ENCODE assay signal across 8 cellular contexts in genomic region chr22:31346733-31347250, GRCh38. TPM values are rescaled to one million over a fixed set of nuclear protein-coding genes. Genes with fewer than 3 reads are reported as not detected.
DNase-seq lines count a peak whose midpoint lies in the region; ATAC-seq and TF ChIP-seq lines count a peak whose summit lies in the region.

No MANE protein-coding gene starts in this region.

- peaks cover 31% of the 10 kb centered on the region for H3K79me2 ChIP-seq in GM23338 (replicated peaks; ENCODE audit: insufficient read depth)

- H3K36me3 Mint-ChIP-seq in CD14-positive monocyte, result peaks cover 14 to 20% of the 10 kb centered on the region in 2 donors
- H3K36me3 Mint-ChIP-seq in GM23338 (ENCODE audit: low read depth), result peaks cover 38% of the 10 kb centered on the region
- peaks cover 43% of the 10 kb centered on the region for H3K36me3 Mint-ChIP-seq in activated T-cell treated with anti-CD3 and anti-CD28 coated beads, Interleukin-2, amount 50 U/mL, for 24 hours (ENCODE audit: low read depth)
- no peaks in the 10 kb centered on the region for H3K36me3 Mint-ChIP-seq in natural killer cell

- WGBS in urinary bladder, result under 1% methylated on average over 40 of the region's 40 CpGs

- DNase-seq in CD14-positive monocyte (ENCODE audit: low spot score) (no peak), GM23338 (ENCODE audit: low spot score) (peak; percentile 82), NCI-H748 (lab: John Stamatoyannopoulos, UW; ENCODE audit: unreplicated experiment) (peak; percentile 80), fibroblast of mammary gland (ENCODE audit: low read depth) (peak; percentile 28), natural killer cell (peak; percentile 33)
- peak; percentile 74 for DNase-seq in activated T-cell treated with anti-CD3 and anti-CD28 coated beads, Interleukin-2, amount 50 U/mL, for 24 hours

- H4K20me1 ChIP-seq in GM23338 (replicated peaks; ENCODE audit: insufficient read depth), result 0 out of 2 replicates have a peak, but pooled peaks cover 4% of the 10 kb centered on the region

- H3K27me3 Mint-ChIP-seq in CD14-positive monocyte (ENCODE audit: low read depth in 3 of 3) (peaks cover 2 to 6% (median 4%) of the 10 kb centered on the region in 3 donors), GM23338 (ENCODE audit: insufficient read depth, low read depth, poor library complexity) (peaks cover 24% of the 10 kb centered on the region), natural killer cell (ENCODE audit: low read depth in 2 of 2) (no peaks in the 10 kb centered on the region)
- H3K27me3 Mint-ChIP-seq in activated T-cell treated with anti-CD3 and anti-CD28 coated beads, Interleukin-2, amount 50 U/mL, for 24 hours, result no peaks in the 10 kb centered on the region

- peaks cover 21% of the 10 kb centered on the region for H3K4me1 ChIP-seq in GM23338 (ENCODE audit: insufficient read depth)
- H3K4me1 ChIP-seq in urinary bladder (ENCODE audit: insufficient read depth), result no peaks in the 10 kb centered on the region

- peak overlapping the region; percentile 99 for H3K27ac ChIP-seq in GM23338 (ENCODE audit: low read depth)
- H3K27ac ChIP-seq in urinary bladder (ENCODE audit: low read depth), result peak overlapping the region; percentile 88

- peaks cover 18% of the 10 kb centered on the region for H3F3A ChIP-seq in GM23338 (replicated peaks; ENCODE audit: low read depth)

- no peak for TF ChIP-seq CTCF in CD14-positive monocyte (IDR thresholded peaks at IDR 0.05)
- TF ChIP-seq CTCF in GM23338 (conservative IDR thresholded peaks at IDR 0.05; ENCODE audit: low read depth in 2 of 2), result no peak
- no peak for TF ChIP-seq CTCF in fibroblast of mammary gland (conservative IDR thresholded peaks at IDR 0.05; ENCODE audit: control insufficient read depth, insufficient read depth, low read depth, low read length)
- no peak for TF ChIP-seq CTCF in natural killer cell (IDR thresholded peaks at IDR 0.05)

- H2AFZ ChIP-seq in GM23338, result no peak overlapping the region; the same call in 1 of the 2 replicates

- H3K9me3 Mint-ChIP-seq in CD14-positive monocyte, result no peaks in the 10 kb centered on the region
- H3K9me3 Mint-ChIP-seq in GM23338, result no peaks in the 10 kb centered on the region
- no peaks in the 10 kb centered on the region for H3K9me3 Mint-ChIP-seq in activated T-cell treated with anti-CD3 and anti-CD28 coated beads, Interleukin-2, amount 50 U/mL, for 24 hours
- no peaks in the 10 kb centered on the region for H3K9me3 Mint-ChIP-seq in natural killer cell

- H3K27ac Mint-ChIP-seq in CD14-positive monocyte, result peak overlapping the region in 3 of 7 donors; percentile 59 to 78 (median 76)
- H3K27ac Mint-ChIP-seq in GM23338, result peak overlapping the region; percentile 95
- peak overlapping the region; percentile 90 for H3K27ac Mint-ChIP-seq in activated T-cell treated with anti-CD3 and anti-CD28 coated beads, Interleukin-2, amount 50 U/mL, for 24 hours
- H3K27ac Mint-ChIP-seq in natural killer cell, result peak overlapping the region; percentile 62 to 71

- H3K4me3 ChIP-seq in GM23338, result peak overlapping the region; percentile 95
- peak overlapping the region; percentile 55 for H3K4me3 ChIP-seq in fibroblast of mammary gland (ENCODE audit: control insufficient read depth, low read depth, low read length)
- H3K4me3 ChIP-seq in urinary bladder (ENCODE audit: low read depth, low read length), result peak overlapping the region; percentile 84

- H3K36me3 ChIP-seq in GM23338 (ENCODE audit: insufficient read depth), result no peaks in the 10 kb centered on the region
- H3K36me3 ChIP-seq in urinary bladder (ENCODE audit: insufficient read depth), result no peaks in the 10 kb centered on the region

- H3K27me3 ChIP-seq in GM23338 (ENCODE audit: insufficient read depth), result no peaks in the 10 kb centered on the region

- H3K4me1 Mint-ChIP-seq in CD14-positive monocyte (peaks cover 51% of the 10 kb centered on the region), GM23338 (peaks cover 39% of the 10 kb centered on the region), natural killer cell (peaks cover 36 to 39% of the 10 kb centered on the region in 2 donors)
- peaks cover 39% of the 10 kb centered on the region for H3K4me1 Mint-ChIP-seq in activated T-cell treated with anti-CD3 and anti-CD28 coated beads, Interleukin-2, amount 50 U/mL, for 24 hours (ENCODE audit: low read depth)

- H3K4me3 Mint-ChIP-seq in CD14-positive monocyte, result peak overlapping the region; percentile 84 to 89
- peak overlapping the region; percentile 88 for H3K4me3 Mint-ChIP-seq in GM23338
- peak overlapping the region; percentile 92 for H3K4me3 Mint-ChIP-seq in activated T-cell treated with anti-CD3 and anti-CD28 coated beads, Interleukin-2, amount 50 U/mL, for 24 hours
- peak overlapping the region; percentile 88 for H3K4me3 Mint-ChIP-seq in natural killer cell

- H3K4me2 ChIP-seq in GM23338, result peak overlapping the region; percentile 98

- intact Hi-C loops in CD14-positive monocyte (cut with micrococcal nuclease) (loop anchor here (2.0 to 10.0 kb wide), 4 partner anchors 51 to 288 kb away; partner anchors contain the start of gene DRG1 (in 2 of the 2)), natural killer cell (cut with micrococcal nuclease) (loop anchor here (1.0 to 10.0 kb wide), 3 partner anchors 53 to 148 kb away; partner anchors contain the start of genes DRG1 and SFI1)

- ATAC-seq in GM23338, result peak; percentile 16
- no peak for ATAC-seq in natural killer cell
- ATAC-seq in HG03039 (IDR thresholded peaks at IDR 0.05; ENCODE audit: unreplicated experiment), result no peak

- H3K9me2 ChIP-seq in GM23338 (ENCODE audit: insufficient read depth), result no peaks in the 10 kb centered on the region

TF ChIP-seq in GM23338, 12 proteins besides CTCF, POLR2A, EP300 and RAD21:
- TF ChIP-seq POLR2AphosphoS5 (IDR thresholded peaks at IDR 0.05; ENCODE audit: low read depth), result peak; percentile 51
- TF ChIP-seq CREB1 (CRISPR knock-in tag; IDR thresholded peaks at IDR 0.05; ENCODE audit: low read depth), result peak; percentile 11; the same call in 1 of the 2 replicates
- no peak for TF ChIP-seq ZNF331 (CRISPR knock-in tag; IDR thresholded peaks at IDR 0.05; ENCODE audit: low read depth)

RNA-seq across cellular contexts. Expression of gene PATZ1, which starts 0.6 kb away (rescaled TPM):
- 1 to 10 TPM; 1.8 to 2.0 TPM for polyA plus RNA-seq in CD14-positive monocyte
- 51.5 and 56.8 TPM in 2 replicates for total RNA-seq in GM23338 (2014; rRNA removed; shearing (Covaris generic))
- 22.0 and 23.2 TPM in 2 replicates for polyA plus RNA-seq in GM23338 (2016; fragmentation: Nextera tagmentation; extraction: Ambion mirVana)
- total RNA-seq in natural killer cell, result 10 to 100 TPM; 31.5 to 39.2 (median 37.3) TPM
- 17.6 TPM for total RNA-seq in urinary bladder
- 25.6 TPM for polyA plus RNA-seq in urinary bladder

RNA-seq across cellular contexts. Expression of gene DRG1, which starts 52.6 kb away (rescaled TPM):
- 10 to 100 TPM; 68.2 to 81.3 TPM for polyA plus RNA-seq in CD14-positive monocyte
- total RNA-seq in GM23338 (2014; rRNA removed; shearing (Covaris generic)), result 63.9 and 69.7 TPM in 2 replicates
- polyA plus RNA-seq in GM23338 (2016; fragmentation: Nextera tagmentation; extraction: Ambion mirVana), result 78.1 and 87.6 TPM in 2 replicates
- 10 to 100 TPM; 50.2 to 60.3 (median 55.4) TPM for total RNA-seq in natural killer cell
- 45.0 TPM for total RNA-seq in urinary bladder
- polyA plus RNA-seq in urinary bladder, result 44.1 TPM

RNA-seq across cellular contexts. Expression of gene PIK3IP1, which starts 54.5 kb away (rescaled TPM):
- polyA plus RNA-seq in CD14-positive monocyte (10 to 100 TPM; 21.8 to 21.9 TPM), GM23338 (2016; fragmentation: Nextera tagmentation; extraction: Ambion mirVana) (1.1 and 1.5 TPM in 2 replicates), urinary bladder (29.2 TPM)
- 1.6 and 2.2 TPM in 2 replicates for total RNA-seq in GM23338 (2014; rRNA removed; shearing (Covaris generic))
- total RNA-seq in natural killer cell (100 to 1,000 TPM; 132 to 180 (median 161) TPM), urinary bladder (19.5 TPM)
